ENCODE assay signal across 1 cellular context in the genomic region with DNA sequence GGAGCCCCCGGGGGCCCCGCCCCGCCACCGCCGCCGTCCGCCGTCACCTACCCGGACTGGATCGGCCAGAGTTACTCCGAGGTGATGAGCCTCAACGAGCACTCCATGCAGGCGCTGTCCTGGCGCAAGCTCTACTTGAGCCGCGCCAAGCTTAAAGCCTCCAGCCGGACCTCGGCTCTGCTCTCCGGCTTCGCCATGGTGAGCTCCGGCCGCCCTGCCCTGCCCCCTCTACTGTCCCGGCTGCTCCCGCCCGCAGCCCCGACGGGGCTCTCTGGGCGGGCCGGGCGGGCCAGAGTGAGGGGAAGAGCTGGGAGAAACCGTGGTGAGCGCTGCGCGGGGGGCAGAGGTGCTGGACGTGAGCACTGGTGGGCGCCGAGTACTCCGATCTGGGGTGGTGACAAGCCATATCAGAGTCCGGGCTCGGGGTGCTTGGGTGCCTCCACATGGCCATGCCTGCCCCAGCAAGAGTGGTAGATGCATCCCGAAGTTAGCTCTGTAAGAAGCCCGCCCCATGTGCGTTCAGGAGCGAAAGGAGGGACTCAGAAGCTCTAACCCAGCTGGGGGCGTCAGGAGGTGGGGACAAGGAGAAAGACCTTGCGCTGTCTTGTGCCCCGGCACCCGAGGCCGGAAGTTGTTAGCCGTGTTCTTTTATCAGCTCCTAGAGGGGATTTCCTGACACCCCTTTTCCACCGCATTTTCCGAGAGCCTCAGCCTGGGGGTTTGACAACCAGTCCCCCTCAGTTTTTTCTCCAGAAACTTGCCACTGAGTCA.
TF ChIP-seq lines count a peak whose summit lies in the region.

No MANE protein-coding gene starts in this region.

TF ChIP-seq in HepG2, 621 proteins besides CTCF, POLR2A, EP300 and RAD21 (continued from another document and continues in another):
- TF ChIP-seq ZNF431 (CRISPR knock-in tag; IDR thresholded peaks at IDR 0.05; ENCODE audit: borderline replicate concordance, low read depth): peak; percentile 8; the same call in 1 of the 2 replicates
- no peak for TF ChIP-seq ZFX (CRISPR knock-in tag; IDR thresholded peaks at IDR 0.05; ENCODE audit: low read depth)
- TF ChIP-seq RFXANK (CRISPR knock-in tag; IDR thresholded peaks at IDR 0.05): no peak
- TF ChIP-seq ZNF251 (CRISPR knock-in tag; IDR thresholded peaks at IDR 0.05): no peak
- TF ChIP-seq, protein P1, sequence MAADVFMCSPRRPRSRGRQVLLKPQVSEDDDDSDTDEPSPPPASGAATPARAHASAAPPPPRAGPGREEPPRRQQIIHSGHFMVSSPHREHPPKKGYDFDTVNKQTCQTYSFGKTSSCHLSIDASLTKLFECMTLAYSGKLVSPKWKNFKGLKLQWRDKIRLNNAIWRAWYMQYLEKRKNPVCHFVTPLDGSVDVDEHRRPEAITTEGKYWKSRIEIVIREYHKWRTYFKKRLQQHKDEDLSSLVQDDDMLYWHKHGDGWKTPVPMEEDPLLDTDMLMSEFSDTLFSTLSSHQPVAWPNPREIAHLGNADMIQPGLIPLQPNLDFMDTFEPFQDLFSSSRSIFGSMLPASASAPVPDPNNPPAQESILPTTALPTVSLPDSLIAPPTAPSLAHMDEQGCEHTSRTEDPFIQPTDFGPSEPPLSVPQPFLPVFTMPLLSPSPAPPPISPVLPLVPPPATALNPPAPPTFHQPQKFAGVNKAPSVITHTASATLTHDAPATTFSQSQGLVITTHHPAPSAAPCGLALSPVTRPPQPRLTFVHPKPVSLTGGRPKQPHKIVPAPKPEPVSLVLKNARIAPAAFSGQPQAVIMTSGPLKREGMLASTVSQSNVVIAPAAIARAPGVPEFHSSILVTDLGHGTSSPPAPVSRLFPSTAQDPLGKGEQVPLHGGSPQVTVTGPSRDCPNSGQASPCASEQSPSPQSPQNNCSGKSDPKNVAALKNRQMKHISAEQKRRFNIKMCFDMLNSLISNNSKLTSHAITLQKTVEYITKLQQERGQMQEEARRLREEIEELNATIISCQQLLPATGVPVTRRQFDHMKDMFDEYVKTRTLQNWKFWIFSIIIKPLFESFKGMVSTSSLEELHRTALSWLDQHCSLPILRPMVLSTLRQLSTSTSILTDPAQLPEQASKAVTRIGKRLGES (CRISPR knock-in tag; IDR thresholded peaks at IDR 0.05; ENCODE audit: borderline replicate concordance): no peak
- TF ChIP-seq, protein P2, sequence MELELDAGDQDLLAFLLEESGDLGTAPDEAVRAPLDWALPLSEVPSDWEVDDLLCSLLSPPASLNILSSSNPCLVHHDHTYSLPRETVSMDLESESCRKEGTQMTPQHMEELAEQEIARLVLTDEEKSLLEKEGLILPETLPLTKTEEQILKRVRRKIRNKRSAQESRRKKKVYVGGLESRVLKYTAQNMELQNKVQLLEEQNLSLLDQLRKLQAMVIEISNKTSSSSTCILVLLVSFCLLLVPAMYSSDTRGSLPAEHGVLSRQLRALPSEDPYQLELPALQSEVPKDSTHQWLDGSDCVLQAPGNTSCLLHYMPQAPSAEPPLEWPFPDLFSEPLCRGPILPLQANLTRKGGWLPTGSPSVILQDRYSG (CRISPR knock-in tag; IDR thresholded peaks at IDR 0.05): no peak
- TF ChIP-seq, protein P3, sequence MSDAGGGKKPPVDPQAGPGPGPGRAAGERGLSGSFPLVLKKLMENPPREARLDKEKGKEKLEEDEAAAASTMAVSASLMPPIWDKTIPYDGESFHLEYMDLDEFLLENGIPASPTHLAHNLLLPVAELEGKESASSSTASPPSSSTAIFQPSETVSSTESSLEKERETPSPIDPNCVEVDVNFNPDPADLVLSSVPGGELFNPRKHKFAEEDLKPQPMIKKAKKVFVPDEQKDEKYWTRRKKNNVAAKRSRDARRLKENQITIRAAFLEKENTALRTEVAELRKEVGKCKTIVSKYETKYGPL (CRISPR knock-in tag; IDR thresholded peaks at IDR 0.05): no peak; the same call in 1 of the 2 replicates
- TF ChIP-seq, protein P4, sequence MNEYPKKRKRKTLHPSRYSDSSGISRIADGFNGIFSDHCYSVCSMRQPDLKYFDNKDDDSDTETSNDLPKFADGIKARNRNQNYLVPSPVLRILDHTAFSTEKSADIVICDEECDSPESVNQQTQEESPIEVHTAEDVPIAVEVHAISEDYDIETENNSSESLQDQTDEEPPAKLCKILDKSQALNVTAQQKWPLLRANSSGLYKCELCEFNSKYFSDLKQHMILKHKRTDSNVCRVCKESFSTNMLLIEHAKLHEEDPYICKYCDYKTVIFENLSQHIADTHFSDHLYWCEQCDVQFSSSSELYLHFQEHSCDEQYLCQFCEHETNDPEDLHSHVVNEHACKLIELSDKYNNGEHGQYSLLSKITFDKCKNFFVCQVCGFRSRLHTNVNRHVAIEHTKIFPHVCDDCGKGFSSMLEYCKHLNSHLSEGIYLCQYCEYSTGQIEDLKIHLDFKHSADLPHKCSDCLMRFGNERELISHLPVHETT (CRISPR knock-in tag; conservative IDR thresholded peaks at IDR 0.05): no peak; the same call in 1 of the 2 replicates
- TF ChIP-seq, protein P5, sequence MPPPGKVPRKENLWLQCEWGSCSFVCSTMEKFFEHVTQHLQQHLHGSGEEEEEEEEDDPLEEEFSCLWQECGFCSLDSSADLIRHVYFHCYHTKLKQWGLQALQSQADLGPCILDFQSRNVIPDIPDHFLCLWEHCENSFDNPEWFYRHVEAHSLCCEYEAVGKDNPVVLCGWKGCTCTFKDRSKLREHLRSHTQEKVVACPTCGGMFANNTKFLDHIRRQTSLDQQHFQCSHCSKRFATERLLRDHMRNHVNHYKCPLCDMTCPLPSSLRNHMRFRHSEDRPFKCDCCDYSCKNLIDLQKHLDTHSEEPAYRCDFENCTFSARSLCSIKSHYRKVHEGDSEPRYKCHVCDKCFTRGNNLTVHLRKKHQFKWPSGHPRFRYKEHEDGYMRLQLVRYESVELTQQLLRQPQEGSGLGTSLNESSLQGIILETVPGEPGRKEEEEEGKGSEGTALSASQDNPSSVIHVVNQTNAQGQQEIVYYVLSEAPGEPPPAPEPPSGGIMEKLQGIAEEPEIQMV (CRISPR knock-in tag; IDR thresholded peaks at IDR 0.05; ENCODE audit: low read depth): no peak
- TF ChIP-seq ZNF546 (CRISPR knock-in tag; conservative IDR thresholded peaks at IDR 0.05): no peak
- TF ChIP-seq BRCA1 (CRISPR knock-in tag; IDR thresholded peaks at IDR 0.05): no peak
- no peak for TF ChIP-seq ZBTB1 (CRISPR knock-in tag; IDR thresholded peaks at IDR 0.05; ENCODE audit: borderline replicate concordance)
- 0 out of 2 replicates have a peak, but pooled peaks have one; percentile 18 for TF ChIP-seq ZNF292 (CRISPR knock-in tag; IDR thresholded peaks at IDR 0.05; ENCODE audit: borderline replicate concordance, low read depth)
- TF ChIP-seq, protein P6, sequence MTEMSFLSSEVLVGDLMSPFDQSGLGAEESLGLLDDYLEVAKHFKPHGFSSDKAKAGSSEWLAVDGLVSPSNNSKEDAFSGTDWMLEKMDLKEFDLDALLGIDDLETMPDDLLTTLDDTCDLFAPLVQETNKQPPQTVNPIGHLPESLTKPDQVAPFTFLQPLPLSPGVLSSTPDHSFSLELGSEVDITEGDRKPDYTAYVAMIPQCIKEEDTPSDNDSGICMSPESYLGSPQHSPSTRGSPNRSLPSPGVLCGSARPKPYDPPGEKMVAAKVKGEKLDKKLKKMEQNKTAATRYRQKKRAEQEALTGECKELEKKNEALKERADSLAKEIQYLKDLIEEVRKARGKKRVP (CRISPR knock-in tag; IDR thresholded peaks at IDR 0.05): no peak
- peak; percentile 13; the same call in 1 of the 2 replicates for TF ChIP-seq ETV5 (CRISPR knock-in tag; IDR thresholded peaks at IDR 0.05; ENCODE audit: borderline replicate concordance)
- TF ChIP-seq PHF5A (CRISPR knock-in tag; IDR thresholded peaks at IDR 0.05; ENCODE audit: low read depth, unreplicated experiment): no peak
- TF ChIP-seq KDM3A (CRISPR knock-in tag; IDR thresholded peaks at IDR 0.05; ENCODE audit: low read depth): no peak
- TF ChIP-seq, protein P7, sequence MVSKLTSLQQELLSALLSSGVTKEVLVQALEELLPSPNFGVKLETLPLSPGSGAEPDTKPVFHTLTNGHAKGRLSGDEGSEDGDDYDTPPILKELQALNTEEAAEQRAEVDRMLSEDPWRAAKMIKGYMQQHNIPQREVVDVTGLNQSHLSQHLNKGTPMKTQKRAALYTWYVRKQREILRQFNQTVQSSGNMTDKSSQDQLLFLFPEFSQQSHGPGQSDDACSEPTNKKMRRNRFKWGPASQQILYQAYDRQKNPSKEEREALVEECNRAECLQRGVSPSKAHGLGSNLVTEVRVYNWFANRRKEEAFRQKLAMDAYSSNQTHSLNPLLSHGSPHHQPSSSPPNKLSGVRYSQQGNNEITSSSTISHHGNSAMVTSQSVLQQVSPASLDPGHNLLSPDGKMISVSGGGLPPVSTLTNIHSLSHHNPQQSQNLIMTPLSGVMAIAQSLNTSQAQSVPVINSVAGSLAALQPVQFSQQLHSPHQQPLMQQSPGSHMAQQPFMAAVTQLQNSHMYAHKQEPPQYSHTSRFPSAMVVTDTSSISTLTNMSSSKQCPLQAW (CRISPR knock-in tag; IDR thresholded peaks at IDR 0.05): no peak
- no peak; the same call in 1 of the 2 replicates for TF ChIP-seq NRL (CRISPR knock-in tag; IDR thresholded peaks at IDR 0.05; ENCODE audit: borderline replicate concordance)
- TF ChIP-seq, protein P8, sequence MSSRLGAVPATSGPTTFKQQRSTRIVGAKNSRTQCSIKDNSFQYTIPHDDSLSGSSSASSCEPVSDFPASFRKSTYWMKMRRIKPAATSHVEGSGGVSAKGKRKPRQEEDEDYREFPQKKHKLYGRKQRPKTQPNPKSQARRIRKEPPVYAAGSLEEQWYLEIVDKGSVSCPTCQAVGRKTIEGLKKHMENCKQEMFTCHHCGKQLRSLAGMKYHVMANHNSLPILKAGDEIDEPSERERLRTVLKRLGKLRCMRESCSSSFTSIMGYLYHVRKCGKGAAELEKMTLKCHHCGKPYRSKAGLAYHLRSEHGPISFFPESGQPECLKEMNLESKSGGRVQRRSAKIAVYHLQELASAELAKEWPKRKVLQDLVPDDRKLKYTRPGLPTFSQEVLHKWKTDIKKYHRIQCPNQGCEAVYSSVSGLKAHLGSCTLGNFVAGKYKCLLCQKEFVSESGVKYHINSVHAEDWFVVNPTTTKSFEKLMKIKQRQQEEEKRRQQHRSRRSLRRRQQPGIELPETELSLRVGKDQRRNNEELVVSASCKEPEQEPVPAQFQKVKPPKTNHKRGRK (CRISPR knock-in tag; IDR thresholded peaks at IDR 0.05): no peak
- TF ChIP-seq ARNTL (CRISPR knock-in tag; IDR thresholded peaks at IDR 0.05): no peak
- no peak for TF ChIP-seq SMC3 (IDR thresholded peaks at IDR 0.05; ENCODE audit: low read length)
- TF ChIP-seq ZNF879 (CRISPR knock-in tag; IDR thresholded peaks at IDR 0.05): no peak
- TF ChIP-seq, protein P9, sequence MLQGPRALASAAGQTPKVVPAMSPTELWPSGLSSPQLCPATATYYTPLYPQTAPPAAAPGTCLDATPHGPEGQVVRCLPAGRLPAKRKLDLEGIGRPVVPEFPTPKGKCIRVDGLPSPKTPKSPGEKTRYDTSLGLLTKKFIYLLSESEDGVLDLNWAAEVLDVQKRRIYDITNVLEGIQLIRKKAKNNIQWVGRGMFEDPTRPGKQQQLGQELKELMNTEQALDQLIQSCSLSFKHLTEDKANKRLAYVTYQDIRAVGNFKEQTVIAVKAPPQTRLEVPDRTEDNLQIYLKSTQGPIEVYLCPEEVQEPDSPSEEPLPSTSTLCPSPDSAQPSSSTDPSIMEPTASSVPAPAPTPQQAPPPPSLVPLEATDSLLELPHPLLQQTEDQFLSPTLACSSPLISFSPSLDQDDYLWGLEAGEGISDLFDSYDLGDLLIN (CRISPR knock-in tag; IDR thresholded peaks at IDR 0.05; ENCODE audit: borderline replicate concordance): no peak
- TF ChIP-seq, protein P10, sequence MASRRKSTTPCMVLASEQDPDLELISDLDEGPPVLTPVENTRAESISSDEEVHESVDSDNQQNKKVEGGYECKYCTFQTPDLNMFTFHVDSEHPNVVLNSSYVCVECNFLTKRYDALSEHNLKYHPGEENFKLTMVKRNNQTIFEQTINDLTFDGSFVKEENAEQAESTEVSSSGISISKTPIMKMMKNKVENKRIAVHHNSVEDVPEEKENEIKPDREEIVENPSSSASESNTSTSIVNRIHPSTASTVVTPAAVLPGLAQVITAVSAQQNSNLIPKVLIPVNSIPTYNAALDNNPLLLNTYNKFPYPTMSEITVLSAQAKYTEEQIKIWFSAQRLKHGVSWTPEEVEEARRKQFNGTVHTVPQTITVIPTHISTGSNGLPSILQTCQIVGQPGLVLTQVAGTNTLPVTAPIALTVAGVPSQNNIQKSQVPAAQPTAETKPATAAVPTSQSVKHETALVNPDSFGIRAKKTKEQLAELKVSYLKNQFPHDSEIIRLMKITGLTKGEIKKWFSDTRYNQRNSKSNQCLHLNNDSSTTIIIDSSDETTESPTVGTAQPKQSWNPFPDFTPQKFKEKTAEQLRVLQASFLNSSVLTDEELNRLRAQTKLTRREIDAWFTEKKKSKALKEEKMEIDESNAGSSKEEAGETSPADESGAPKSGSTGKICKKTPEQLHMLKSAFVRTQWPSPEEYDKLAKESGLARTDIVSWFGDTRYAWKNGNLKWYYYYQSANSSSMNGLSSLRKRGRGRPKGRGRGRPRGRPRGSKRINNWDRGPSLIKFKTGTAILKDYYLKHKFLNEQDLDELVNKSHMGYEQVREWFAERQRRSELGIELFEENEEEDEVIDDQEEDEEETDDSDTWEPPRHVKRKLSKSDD (CRISPR knock-in tag; IDR thresholded peaks at IDR 0.05; ENCODE audit: low read depth): no peak
- no peak for TF ChIP-seq AKAP8 (CRISPR knock-in tag; IDR thresholded peaks at IDR 0.05)
- TF ChIP-seq, protein P11, sequence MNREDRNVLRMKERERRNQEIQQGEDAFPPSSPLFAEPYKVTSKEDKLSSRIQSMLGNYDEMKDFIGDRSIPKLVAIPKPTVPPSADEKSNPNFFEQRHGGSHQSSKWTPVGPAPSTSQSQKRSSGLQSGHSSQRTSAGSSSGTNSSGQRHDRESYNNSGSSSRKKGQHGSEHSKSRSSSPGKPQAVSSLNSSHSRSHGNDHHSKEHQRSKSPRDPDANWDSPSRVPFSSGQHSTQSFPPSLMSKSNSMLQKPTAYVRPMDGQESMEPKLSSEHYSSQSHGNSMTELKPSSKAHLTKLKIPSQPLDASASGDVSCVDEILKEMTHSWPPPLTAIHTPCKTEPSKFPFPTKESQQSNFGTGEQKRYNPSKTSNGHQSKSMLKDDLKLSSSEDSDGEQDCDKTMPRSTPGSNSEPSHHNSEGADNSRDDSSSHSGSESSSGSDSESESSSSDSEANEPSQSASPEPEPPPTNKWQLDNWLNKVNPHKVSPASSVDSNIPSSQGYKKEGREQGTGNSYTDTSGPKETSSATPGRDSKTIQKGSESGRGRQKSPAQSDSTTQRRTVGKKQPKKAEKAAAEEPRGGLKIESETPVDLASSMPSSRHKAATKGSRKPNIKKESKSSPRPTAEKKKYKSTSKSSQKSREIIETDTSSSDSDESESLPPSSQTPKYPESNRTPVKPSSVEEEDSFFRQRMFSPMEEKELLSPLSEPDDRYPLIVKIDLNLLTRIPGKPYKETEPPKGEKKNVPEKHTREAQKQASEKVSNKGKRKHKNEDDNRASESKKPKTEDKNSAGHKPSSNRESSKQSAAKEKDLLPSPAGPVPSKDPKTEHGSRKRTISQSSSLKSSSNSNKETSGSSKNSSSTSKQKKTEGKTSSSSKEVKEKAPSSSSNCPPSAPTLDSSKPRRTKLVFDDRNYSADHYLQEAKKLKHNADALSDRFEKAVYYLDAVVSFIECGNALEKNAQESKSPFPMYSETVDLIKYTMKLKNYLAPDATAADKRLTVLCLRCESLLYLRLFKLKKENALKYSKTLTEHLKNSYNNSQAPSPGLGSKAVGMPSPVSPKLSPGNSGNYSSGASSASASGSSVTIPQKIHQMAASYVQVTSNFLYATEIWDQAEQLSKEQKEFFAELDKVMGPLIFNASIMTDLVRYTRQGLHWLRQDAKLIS (CRISPR knock-in tag; IDR thresholded peaks at IDR 0.05): no peak
- TF ChIP-seq ZNF782 (CRISPR knock-in tag; IDR thresholded peaks at IDR 0.05; ENCODE audit: borderline replicate concordance): no peak
- no peak for TF ChIP-seq CCDC6 (CRISPR knock-in tag; IDR thresholded peaks at IDR 0.05)
- no peak for TF ChIP-seq JARID2 (CRISPR knock-in tag; IDR thresholded peaks at IDR 0.05; ENCODE audit: insufficient replicate concordance)
- no peak for TF ChIP-seq ZFP37 (CRISPR knock-in tag; IDR thresholded peaks at IDR 0.05; ENCODE audit: borderline replicate concordance)
- TF ChIP-seq ELF1 (CRISPR knock-in tag; IDR thresholded peaks at IDR 0.05): no peak
- TF ChIP-seq ZMYM4 (CRISPR knock-in tag; IDR thresholded peaks at IDR 0.05): no peak
